ENCODE assay signal across 8 cellular contexts in genomic region chr2:87341601-87342014, GRCh38.
DNase-seq lines count a peak whose midpoint lies in the region; ATAC-seq and TF ChIP-seq lines count a peak whose summit lies in the region.
"Not testable (repeated sequence)": the region's sequence is repeated elsewhere in the genome, so short reads cannot be mapped to it uniquely, and the experiment has no call there.

No MANE protein-coding gene starts in this region.

- peak in 4 of 5 donors; percentile 42 to 61 (median 52) for DNase-seq in CD4-positive, alpha-beta memory T cell
- DNase-seq in Karpas-422 (peak; percentile 85), WTC11 (ENCODE audit: low spot score) (peak; percentile 75), left lobe of liver (ENCODE audit: low spot score) (peak; percentile 83), prostate gland (ENCODE audit: low spot score) (peak; percentile 55)
- peak; percentile 70 to 72 for DNase-seq in activated naive CD4-positive, alpha-beta T cell treated with anti-CD3 and anti-CD28 coated beads, Interleukin-2, amount 50 U/mL, for 72 hours (ENCODE audit: low spot score in 2 of 2)
- DNase-seq in epithelial cell of proximal tubule (ENCODE audit: low read depth), result not testable (repeated sequence)
- peak; percentile 52 to 80 for DNase-seq in stimulated activated effector memory CD8-positive, alpha-beta T cell treated with anti-CD3 and anti-CD28 coated beads, Interleukin-12 subunit alpha, Interleukin-12 subunit beta, amount 100 ng/mL, for 72 hours (ENCODE audit: low spot score in 2 of 2)

- H4K20me1 ChIP-seq in Karpas-422 (ENCODE audit: insufficient read depth, low read depth, low read length), result not testable (repeated sequence)

- CTCF ChIA-PET in CD4-positive, alpha-beta memory T cell (lab: Charles Lee; ENCODE audit: partially characterized antibody); WTC11 (lab: Charles Lee): not testable (repeated sequence)

- not testable (repeated sequence) for H3K36me3 Mint-ChIP-seq in CD4-positive, alpha-beta memory T cell; WTC11; activated naive CD4-positive, alpha-beta T cell treated with anti-CD3 and anti-CD28 coated beads, Interleukin-2, amount 50 U/mL, for 72 hours; stimulated activated effector memory CD8-positive, alpha-beta T cell treated with anti-CD3 and anti-CD28 coated beads, Interleukin-12 subunit alpha, Interleukin-12 subunit beta, amount 100 ng/mL, for 72 hours

- not testable (repeated sequence) for H3K9me3 Mint-ChIP-seq in CD4-positive, alpha-beta memory T cell; WTC11; activated naive CD4-positive, alpha-beta T cell treated with anti-CD3 and anti-CD28 coated beads, Interleukin-2, amount 50 U/mL, for 72 hours; stimulated activated effector memory CD8-positive, alpha-beta T cell treated with anti-CD3 and anti-CD28 coated beads, Interleukin-12 subunit alpha, Interleukin-12 subunit beta, amount 100 ng/mL, for 72 hours

- H2AFZ ChIP-seq in Karpas-422 (ENCODE audit: low read length), result not testable (repeated sequence)

- not testable (repeated sequence) for H3K4me1 ChIP-seq in CD4-positive, alpha-beta memory T cell (ENCODE audit: insufficient read depth, low read length); prostate gland (replicated peaks)
- H3K4me1 ChIP-seq in Karpas-422 (ENCODE audit: low read length), result peaks cover 13% of the 10 kb centered on the region

- H3K36me3 ChIP-seq in CD4-positive, alpha-beta memory T cell (ENCODE audit: insufficient read depth, low read length); Karpas-422 (ENCODE audit: insufficient read depth, low read length); prostate gland: not testable (repeated sequence)

- not testable (repeated sequence) for ATAC-seq in WTC11; activated naive CD4-positive, alpha-beta T cell treated with anti-CD3 and anti-CD28 coated beads, Interleukin-2, amount 50 U/mL, for 72 hours; stimulated activated effector memory CD8-positive, alpha-beta T cell treated with anti-CD3 and anti-CD28 coated beads, Interleukin-12 subunit alpha, Interleukin-12 subunit beta, amount 100 ng/mL, for 72 hours
- peak; percentile 74 for ATAC-seq in left lobe of liver

- not testable (repeated sequence) for H3K9me3 ChIP-seq in CD4-positive, alpha-beta memory T cell (ENCODE audit: control insufficient read depth in 1 of 2, low read length in 2 of 2); Karpas-422 (ENCODE audit: low read length); prostate gland

- intact Hi-C loops in CD4-positive, alpha-beta memory T cell (cut with micrococcal nuclease); prostate gland (cut with DNase I): not testable (repeated sequence)

- not testable (repeated sequence) for H3K79me2 ChIP-seq in Karpas-422 (ENCODE audit: low read length)

- H3K4me3 ChIP-seq in CD4-positive, alpha-beta memory T cell (ENCODE audit: low read length in 2 of 2); Karpas-422 (ENCODE audit: low read length); epithelial cell of proximal tubule (ENCODE audit: low read depth, low read length); prostate gland: not testable (repeated sequence)

- TF ChIP-seq CTCF in WTC11 (IDR thresholded peaks at IDR 0.05), result peak; percentile 34; the same call in 1 of the 2 replicates
- TF ChIP-seq CTCF in epithelial cell of proximal tubule (conservative IDR thresholded peaks at IDR 0.05; ENCODE audit: low read depth, low read length), result peak; percentile 39
- peak; percentile 37 to 69 (median 49) for TF ChIP-seq CTCF in prostate gland (IDR thresholded peaks at IDR 0.05)

- not testable (repeated sequence) for H3K4me3 Mint-ChIP-seq in CD4-positive, alpha-beta memory T cell; WTC11; stimulated activated effector memory CD8-positive, alpha-beta T cell treated with anti-CD3 and anti-CD28 coated beads, Interleukin-12 subunit alpha, Interleukin-12 subunit beta, amount 100 ng/mL, for 72 hours

- H3K4me2 ChIP-seq in Karpas-422 (ENCODE audit: low read depth, low read length, poor library complexity, severe bottlenecking), result not testable (repeated sequence)

- POLR2A ChIA-PET in CD4-positive, alpha-beta memory T cell (lab: Charles Lee; ENCODE audit: partially characterized antibody); WTC11 (lab: Charles Lee): not testable (repeated sequence)

- H3K27me3 Mint-ChIP-seq in CD4-positive, alpha-beta memory T cell; WTC11 (ENCODE audit: low read depth): not testable (repeated sequence)

- H3K9me2 ChIP-seq in Karpas-422 (replicated peaks; ENCODE audit: insufficient read depth, low read length), result not testable (repeated sequence)

- 36% methylated on average over 23 of the region's 31 CpGs for WGBS in prostate gland

- not testable (repeated sequence) for H3K27ac Mint-ChIP-seq in CD4-positive, alpha-beta memory T cell; WTC11; activated naive CD4-positive, alpha-beta T cell treated with anti-CD3 and anti-CD28 coated beads, Interleukin-2, amount 50 U/mL, for 72 hours; stimulated activated effector memory CD8-positive, alpha-beta T cell treated with anti-CD3 and anti-CD28 coated beads, Interleukin-12 subunit alpha, Interleukin-12 subunit beta, amount 100 ng/mL, for 72 hours

- not testable (repeated sequence) for H3K27me3 ChIP-seq in CD4-positive, alpha-beta memory T cell (ENCODE audit: insufficient read depth, low read length); Karpas-422 (ENCODE audit: low read length); prostate gland (replicated peaks; ENCODE audit: insufficient read depth)

- TF ChIP-seq POLR2A in prostate gland (IDR thresholded peaks at IDR 0.05), result not testable (repeated sequence)

- not testable (repeated sequence) for H3K4me1 Mint-ChIP-seq in CD4-positive, alpha-beta memory T cell; WTC11; stimulated activated effector memory CD8-positive, alpha-beta T cell treated with anti-CD3 and anti-CD28 coated beads, Interleukin-12 subunit alpha, Interleukin-12 subunit beta, amount 100 ng/mL, for 72 hours

- not testable (repeated sequence) for H3K9ac ChIP-seq in Karpas-422 (ENCODE audit: low read length)

- H3K27ac ChIP-seq in CD4-positive, alpha-beta memory T cell (ENCODE audit: low read depth, low read length); Karpas-422 (ENCODE audit: low read length); prostate gland: not testable (repeated sequence)
